13 cellular contexts compared by ENCODE assay signal in the genomic region with DNA sequence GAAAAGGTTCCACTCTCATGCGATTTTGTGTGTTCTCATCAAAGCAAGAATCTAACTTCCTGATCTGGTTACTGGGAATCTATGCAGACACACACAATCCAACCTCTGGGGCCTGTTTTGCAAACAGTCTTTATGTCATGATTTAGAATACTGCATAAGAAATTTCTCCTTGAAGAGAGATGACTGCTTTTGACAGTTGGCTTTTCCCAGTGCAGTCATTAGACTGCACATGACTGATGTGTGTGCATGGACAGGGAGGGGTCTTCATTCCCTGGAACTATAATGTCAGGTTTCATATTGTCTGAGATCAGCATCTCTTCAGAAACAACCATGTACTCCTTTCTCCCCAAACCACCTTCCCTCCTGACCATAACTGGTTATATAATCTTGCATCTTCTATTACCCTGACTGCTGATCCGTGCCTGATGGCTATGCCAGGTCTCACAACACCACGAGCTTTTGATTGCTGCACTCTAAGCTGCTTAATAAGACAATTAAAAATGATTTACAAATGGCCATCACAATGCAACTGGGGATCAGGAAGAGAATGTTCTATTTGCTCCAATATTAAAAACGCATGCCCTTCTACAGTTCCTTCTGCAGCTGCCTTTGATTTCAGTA.
A peak's percentile ranks its signal among the peaks of the same experiment; 100 is the strongest.
DNase-seq lines count a peak whose midpoint lies in the region; TF ChIP-seq lines count a peak whose summit lies in the region.
"Had no signal": no experiment of that assay in that cellular context is flagged by ENCODE, and none has a peak within 500 bp of the region (broad histone marks: within the 10 kb centered on the region; RNA-seq: fewer than 3 reads in every experiment).

No MANE protein-coding gene starts in this region.

- TF ChIP-seq POLR2A in vagina (IDR thresholded peaks at IDR 0.05) = no peak

- DNase-seq in DMS79 treated with DMSO at 0.1 percent for 48 hours (lab: John Stamatoyannopoulos, UW) (peak; percentile 19), DMS79 (lab: John Stamatoyannopoulos, UW) (no peak), D341Med (ENCODE audit: low spot score) (peak; percentile 43), NCI-H524 treated with DMSO at 0.1 percent for 48 hours (lab: John Stamatoyannopoulos, UW) (peak; percentile 26), left kidney (ENCODE audit: low read depth, low spot score) (peak; percentile 9), epidermal melanocyte (ENCODE audit: insufficient read length, low spot score) (no peak), vagina (ENCODE audit: extremely low spot score in 2 of 2) (no peak)
- DNase-seq in activated CD8-positive, alpha-beta memory T cell treated with anti-CD3 and anti-CD28 coated beads, Interleukin-2, amount 50 U/mL, for 48 hours = no peak
- DNase-seq: CD8-positive, alpha-beta T cell; COR-L47 had no signal

- no peaks in the 10 kb centered on the region for H3K27me3 ChIP-seq in vagina

- H3K4me3 ChIP-seq in vagina = no peak overlapping the region
- H3K4me3 ChIP-seq: GM12878, HAP-1 had no signal

- intact Hi-C loops in vagina (cut with DNase I) = no loop called here

- no peak overlapping the region for H3K27ac ChIP-seq in vagina
- H3K27ac ChIP-seq: 22Rv1 had no signal

- H3K4me1 ChIP-seq in vagina = no peaks in the 10 kb centered on the region
- H3K4me1 ChIP-seq: HAP-1 had no signal

- no peaks in the 10 kb centered on the region for H3K36me3 ChIP-seq in vagina
- H3K36me3 ChIP-seq: HAP-1 had no signal

- no peak for TF ChIP-seq CTCF in vagina (IDR thresholded peaks at IDR 0.05)

- H3K9me3 ChIP-seq in vagina = no peaks in the 10 kb centered on the region
- H3K9me3 ChIP-seq: HAP-1 had no signal

Comparison
In these comparisons a context has a peak if more than half of its experiments do, and no peak if none do; other contexts are left out.
1. DNase-seq: peak in DMS79 treated with DMSO at 0.1 percent for 48 hours (single experiment), D341Med (single experiment), NCI-H524 treated with DMSO at 0.1 percent for 48 hours (single experiment) and left kidney (single experiment); none in DMS79 (single experiment), activated CD8-positive, alpha-beta memory T cell treated with anti-CD3 and anti-CD28 coated beads, Interleukin-2, amount 50 U/mL, for 48 hours (single experiment), epidermal melanocyte (single experiment) and vagina (0 of 2).